In genomic region chr7:37493810-37494209, GRCh38 we compare ENCODE assay signal across 1 cellular context.
A peak's percentile ranks its signal among the peaks of the same experiment; 100 is the strongest.
TF ChIP-seq lines count a peak whose summit lies in the region.

No MANE protein-coding gene starts in this region.

TF ChIP-seq in H1, 55 proteins besides CTCF, POLR2A, EP300 and RAD21:
- TF ChIP-seq CEBPB (IDR thresholded peaks at IDR 0.05; ENCODE audit: low read depth, low read length) (peak; percentile 82), ATF2 (IDR thresholded peaks at IDR 0.05; ENCODE audit: low read length) (no peak), TEAD4 (IDR thresholded peaks at IDR 0.05; ENCODE audit: low read depth, low read length) (no peak), YY1 (IDR thresholded peaks at IDR 0.05; ENCODE audit: low read depth, low read length) (no peak), HDAC6 (IDR thresholded peaks at IDR 0.05; ENCODE audit: low read depth, low read length) (no peak), SP4 (IDR thresholded peaks at IDR 0.05; ENCODE audit: low read length) (no peak)
